In genomic region chr5:126619781-126620180, GRCh38 we compare ENCODE assay signal across 18 cellular contexts. TPM values are rescaled to one million over a fixed set of nuclear protein-coding genes. Genes with fewer than 3 reads are reported as not detected.
DNase-seq lines count a peak whose midpoint lies in the region; ATAC-seq and TF ChIP-seq lines count a peak whose summit lies in the region.
"Had no signal": no experiment of that assay in that cellular context is flagged by ENCODE, and none has a peak within 500 bp of the region (broad histone marks: within the 10 kb centered on the region; RNA-seq: fewer than 3 reads in every experiment).

No MANE protein-coding gene starts in this region.

- no peaks in the 10 kb centered on the region for H3K9me3 ChIP-seq in Caco-2
- H3K9me3 ChIP-seq: BE2C, HAP-1 had no signal

- H3K4me1 Mint-ChIP-seq in Caco-2 (ENCODE audit: low read depth, unreplicated experiment) = peaks cover 15% of the 10 kb centered on the region

- DNase-seq in ELR (ENCODE audit: low read depth) (peak; percentile 9), RWPE1 (ENCODE audit: low spot score) (peak; percentile 38), choroid plexus epithelial cell (ENCODE audit: low read depth) (peak; percentile 6), foreskin keratinocyte (peak; percentile 14 to 59), GM19238 (ENCODE audit: insufficient read length, low spot score) (no peak), Caco-2 (no peak)
- DNase-seq in activated naive CD4-positive, alpha-beta T cell treated with anti-CD3 and anti-CD28 coated beads, Interleukin-2, amount 50 U/mL, for 72 hours (ENCODE audit: low spot score in 2 of 2) = no peak
- no peak for DNase-seq in activated CD8-positive, alpha-beta memory T cell treated with anti-CD3 and anti-CD28 coated beads, Interleukin-2, amount 50 U/mL, for 48 hours
- DNase-seq: ACHN; BE2C; C1 segment of cervical spinal cord; CD4-positive, CD25-positive, alpha-beta regulatory T cell; CD8-positive, alpha-beta memory T cell; COR-L47; DMS79; GF-D8 had no signal

- no peak overlapping the region for H3K27ac Mint-ChIP-seq in activated naive CD4-positive, alpha-beta T cell treated with anti-CD3 and anti-CD28 coated beads, Interleukin-2, amount 50 U/mL, for 72 hours
- H3K27ac Mint-ChIP-seq in Caco-2 (ENCODE audit: unreplicated experiment) = no peak overlapping the region

- TF ChIP-seq CTCF in RWPE1 (conservative IDR thresholded peaks at IDR 0.05; ENCODE audit: low read depth) (no peak), choroid plexus epithelial cell (conservative IDR thresholded peaks at IDR 0.05; ENCODE audit: low read depth, low read length) (no peak), foreskin keratinocyte (conservative IDR thresholded peaks at IDR 0.05) (no peak), Caco-2 (IDR thresholded peaks at IDR 0.05; ENCODE audit: insufficient read depth in 1 of 2, low read depth in 1 of 2, low read length in 1 of 2, severe bottlenecking in 1 of 2, unreplicated experiment in 1 of 2) (no peak)

- no peaks in the 10 kb centered on the region for H3K9me3 Mint-ChIP-seq in activated naive CD4-positive, alpha-beta T cell treated with anti-CD3 and anti-CD28 coated beads, Interleukin-2, amount 50 U/mL, for 72 hours
- no peaks in the 10 kb centered on the region for H3K9me3 Mint-ChIP-seq in Caco-2 (ENCODE audit: unreplicated experiment)
- H3K9me3 Mint-ChIP-seq: CD4-positive, CD25-positive, alpha-beta regulatory T cell; CD8-positive, alpha-beta memory T cell had no signal

- POLR2A ChIA-PET in RWPE1 (lab: Yijun Ruan, JAX; ENCODE audit: low non-redundant PET) = no interaction called here
- POLR2A ChIA-PET in Caco-2 (lab: Charles Lee) = no interaction called here

- H3K4me3 ChIP-seq in choroid plexus epithelial cell (ENCODE audit: low read depth, low read length) (no peak overlapping the region), Caco-2 (ENCODE audit: low read depth, low read length) (no peak overlapping the region)
- H3K4me3 ChIP-seq: HAP-1 had no signal

- H3K27me3 ChIP-seq in foreskin keratinocyte (no peaks in the 10 kb centered on the region), Caco-2 (replicated peaks; ENCODE audit: control insufficient read depth, insufficient read depth, low read length) (no peaks in the 10 kb centered on the region)
- H3K27me3 ChIP-seq: BE2C had no signal

- H3K4me3 Mint-ChIP-seq in Caco-2 (ENCODE audit: unreplicated experiment) = no peak overlapping the region
- H3K4me3 Mint-ChIP-seq: CD4-positive, CD25-positive, alpha-beta regulatory T cell; CD8-positive, alpha-beta memory T cell had no signal

- no TSS peak for BruUV-seq in Caco-2 (replicated peaks; lab: Mats Ljungman, UMichigan)

- H3K36me3 ChIP-seq in Caco-2 (ENCODE audit: control insufficient read depth, insufficient read depth, low read length) = peaks cover 1% of the 10 kb centered on the region; the same call in 1 of the 2 replicates

- H3K4me1 ChIP-seq in foreskin keratinocyte = peaks cover 20% of the 10 kb centered on the region
- peaks cover 13% of the 10 kb centered on the region; the same call in 1 of the 2 replicates for H3K4me1 ChIP-seq in Caco-2
- H3K4me1 ChIP-seq: BE2C, HAP-1 had no signal

- intact Hi-C loops in Caco-2 (cut with micrococcal nuclease; ENCODE audit: unreplicated experiment) = no loop called here

- peaks cover 5 to 9% of the 10 kb centered on the region in 2 donors for H3K36me3 Mint-ChIP-seq in activated naive CD4-positive, alpha-beta T cell treated with anti-CD3 and anti-CD28 coated beads, Interleukin-2, amount 50 U/mL, for 72 hours
- peaks cover 69% of the 10 kb centered on the region for H3K36me3 Mint-ChIP-seq in Caco-2 (ENCODE audit: insufficient read depth, unreplicated experiment)

- H3K27me3 Mint-ChIP-seq in Caco-2 (ENCODE audit: insufficient read depth, unreplicated experiment) = no peaks in the 10 kb centered on the region
- H3K27me3 Mint-ChIP-seq: CD4-positive, CD25-positive, alpha-beta regulatory T cell had no signal

- CTCF ChIA-PET in RWPE1 (lab: Yijun Ruan, JAX) = interaction anchor here (0.5 to 1.5 kb wide), 3 partner anchors 19 to 100 kb away, joined by 3 to 4 read pairs (median 3); partner anchors contain the start of gene PHAX
- CTCF ChIA-PET in Caco-2 (lab: Charles Lee) = interaction anchor here (0.5 kb wide), 1 partner anchor 79 kb away, joined by 12 read pairs; no protein-coding TSS in a partner anchor

- ATAC-seq in foreskin keratinocyte = peak; percentile 79
- ATAC-seq in activated naive CD4-positive, alpha-beta T cell treated with anti-CD3 and anti-CD28 coated beads, Interleukin-2, amount 50 U/mL, for 72 hours = no peak

- H3K27ac ChIP-seq in RWPE1 (no peak overlapping the region), foreskin keratinocyte (no peak overlapping the region)
- H3K27ac ChIP-seq: HL-60 had no signal

RNA-seq across cellular contexts. Expression of gene PHAX, which starts 19.0 kb away (rescaled TPM):
- total RNA-seq in foreskin keratinocyte (60.7 and 64.6 TPM in 2 replicates), Caco-2 (2022) (38.7 and 41.3 TPM in 2 replicates)
- 25.3 and 29.4 TPM in 2 replicates for polyA plus RNA-seq in foreskin keratinocyte
- 10 to 100 TPM; 33.4 to 39.1 TPM for total RNA-seq in activated naive CD4-positive, alpha-beta T cell treated with anti-CD3 and anti-CD28 coated beads, Interleukin-2, amount 50 U/mL, for 72 hours

RNA-seq across cellular contexts. Expression of gene ALDH7A1, which starts 24.8 kb away (rescaled TPM):
- 111 and 126 TPM in 2 replicates for total RNA-seq in foreskin keratinocyte
- 112 and 123 TPM in 2 replicates for polyA plus RNA-seq in foreskin keratinocyte
- 10 to 100 TPM; 11.3 to 12.4 TPM for total RNA-seq in activated naive CD4-positive, alpha-beta T cell treated with anti-CD3 and anti-CD28 coated beads, Interleukin-2, amount 50 U/mL, for 72 hours
- total RNA-seq in Caco-2 (2022) = 192 and 204 TPM in 2 replicates

Comparison
In these comparisons a context has a peak if more than half of its experiments do, and no peak if none do; other contexts are left out.
1. DNase-seq: peak in ELR (single experiment), RWPE1 (single experiment), choroid plexus epithelial cell (single experiment) and foreskin keratinocyte (2 of 2); none in activated naive CD4-positive, alpha-beta T cell treated with anti-CD3 and anti-CD28 coated beads, Interleukin-2, amount 50 U/mL, for 72 hours (0 of 2), GM19238 (single experiment), activated CD8-positive, alpha-beta memory T cell treated with anti-CD3 and anti-CD28 coated beads, Interleukin-2, amount 50 U/mL, for 48 hours (single experiment) and Caco-2 (0 of 2).